Comparison of ENCODE assay signal across 17 cellular contexts in the genomic region with DNA sequence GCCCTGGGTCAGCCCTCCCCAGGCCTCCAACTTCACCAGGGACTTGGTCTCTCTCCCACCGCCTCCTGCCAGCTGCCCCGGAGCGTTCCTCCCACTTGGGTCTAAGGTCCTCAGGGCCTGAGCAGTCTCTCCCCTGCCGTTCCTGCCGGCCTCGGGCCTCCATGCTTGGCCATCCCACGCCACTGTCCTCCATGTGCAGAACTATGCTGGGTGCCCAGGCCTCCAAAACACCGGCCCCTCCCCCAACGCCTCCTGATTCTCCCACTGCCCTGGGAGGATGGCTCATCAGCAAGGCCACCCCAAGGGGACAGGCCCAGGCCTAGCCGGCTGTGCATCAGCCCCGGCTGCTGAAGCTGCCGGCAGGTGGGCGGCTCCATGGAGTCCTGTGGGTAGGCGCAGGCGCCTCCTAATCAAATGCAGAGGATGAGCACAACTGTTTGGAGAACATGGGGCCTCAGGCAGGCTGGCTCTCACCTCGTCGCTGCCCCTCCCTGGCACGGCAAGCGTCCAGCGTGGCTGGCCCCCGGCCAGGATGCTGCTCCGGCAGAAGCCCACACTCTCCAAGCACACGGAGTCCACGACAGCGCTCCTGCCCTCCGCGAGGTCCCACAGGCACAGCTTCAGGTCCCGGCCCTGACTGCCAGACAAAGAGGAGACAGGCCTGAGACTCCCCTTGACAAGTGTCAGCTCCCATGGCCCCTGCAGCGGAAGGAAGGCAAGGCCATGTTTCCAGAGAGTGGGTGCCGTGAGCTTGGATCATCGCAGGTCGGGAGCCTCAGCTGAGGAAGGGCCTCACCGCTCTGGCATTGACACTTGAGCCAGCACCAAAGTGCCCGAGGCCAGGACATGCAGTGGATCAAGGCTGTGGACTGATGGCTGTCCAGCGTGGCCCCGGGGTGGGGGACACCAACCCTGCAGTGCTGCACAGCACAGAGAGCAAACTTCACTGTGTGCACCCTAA. TPM values are rescaled to one million over a fixed set of nuclear protein-coding genes. Genes with fewer than 3 reads are reported as not detected.
DNase-seq lines count a peak whose midpoint lies in the region; FAIRE-seq and TF ChIP-seq lines count a peak whose summit lies in the region.
"Had no signal": no experiment of that assay in that cellular context is flagged by ENCODE, and none has a peak within 500 bp of the region (broad histone marks: within the 10 kb centered on the region; RNA-seq: fewer than 3 reads in every experiment).

No MANE protein-coding gene starts in this region.

- H3K27ac Mint-ChIP-seq in endothelial cell (ENCODE audit: unreplicated experiment) (no peak overlapping the region), osteocyte (ENCODE audit: unreplicated experiment) (no peak overlapping the region)
- H3K27ac Mint-ChIP-seq: B cell, nephron had no signal

- DNase-seq in COR-L47 (lab: John Stamatoyannopoulos, UW) (peak; percentile 64), NCI-H69 (lab: John Stamatoyannopoulos, UW) (peak; percentile 41), endothelial cell (ENCODE audit: low spot score) (peak; percentile 2), osteocyte (ENCODE audit: extremely low spot score, unreplicated experiment) (peak; percentile 81), NOMO-1 (lab: John Stamatoyannopoulos, UW; ENCODE audit: unreplicated experiment in 2 of 2) (no peak), NCI-H774 (lab: John Stamatoyannopoulos, UW) (no peak), RCC 7860 (ENCODE audit: low spot score) (no peak)
- DNase-seq: activated CD4-positive, alpha-beta T cell treated with anti-CD3 and anti-CD28 coated beads, Interleukin-2, amount 50 U/mL, for 4 hours; H9; NCI-H1436 treated with DMSO at 0.1 percent for 48 hours; NCI-H226; OCI-M1 had no signal

- no peak for TF ChIP-seq CTCF in endothelial cell (IDR thresholded peaks at IDR 0.05; ENCODE audit: unreplicated experiment)
- no peak for TF ChIP-seq CTCF in osteocyte (IDR thresholded peaks at IDR 0.05)

- FAIRE-seq in RCC 7860 (lab: Jason Lieb, UNC), result no peak
- FAIRE-seq: endometrium, TTC549 had no signal

- H3K36me3 Mint-ChIP-seq in endothelial cell (ENCODE audit: low read depth, unreplicated experiment) (peaks cover 4% of the 10 kb centered on the region), osteocyte (ENCODE audit: unreplicated experiment) (peaks cover 2% of the 10 kb centered on the region)

- peaks cover 8% of the 10 kb centered on the region for H3K27me3 Mint-ChIP-seq in endothelial cell (ENCODE audit: unreplicated experiment)
- no peaks in the 10 kb centered on the region for H3K27me3 Mint-ChIP-seq in osteocyte (ENCODE audit: unreplicated experiment)
- H3K27me3 Mint-ChIP-seq: B cell had no signal

- H3K4me3 Mint-ChIP-seq in endothelial cell (ENCODE audit: unreplicated experiment) (no peak overlapping the region), osteocyte (ENCODE audit: unreplicated experiment) (no peak overlapping the region)
- H3K4me3 Mint-ChIP-seq: B cell, H9, nephron had no signal

- H3K9me3 Mint-ChIP-seq in endothelial cell (ENCODE audit: unreplicated experiment) (no peaks in the 10 kb centered on the region), osteocyte (ENCODE audit: unreplicated experiment) (no peaks in the 10 kb centered on the region)
- H3K9me3 Mint-ChIP-seq: H9, nephron had no signal

- no peaks in the 10 kb centered on the region for H3K4me1 Mint-ChIP-seq in endothelial cell (ENCODE audit: unreplicated experiment)
- peaks cover 18% of the 10 kb centered on the region for H3K4me1 Mint-ChIP-seq in osteocyte (ENCODE audit: unreplicated experiment)
- H3K4me1 Mint-ChIP-seq: B cell had no signal

RNA-seq across cellular contexts. Expression of a gene that starts 42.6 kb away (rescaled TPM):
- total RNA-seq in endothelial cell (ENCODE audit: unreplicated experiment), result 3.7 TPM
- total RNA-seq in osteocyte, result 6.0 and 6.1 TPM in 2 replicates

RNA-seq across cellular contexts. Expression of a gene that starts 42.6 kb away (rescaled TPM):
- total RNA-seq in endothelial cell (ENCODE audit: unreplicated experiment) (20.3 TPM), osteocyte (28.5 and 30.4 TPM in 2 replicates)

RNA-seq across cellular contexts. Expression of a gene that starts 51.5 kb away (rescaled TPM):
- total RNA-seq in endothelial cell (ENCODE audit: unreplicated experiment) (0.56 TPM), osteocyte (22.5 and 24.2 TPM in 2 replicates)
- total RNA-seq: B cell, temporal lobe had no signal

Comparison
In these comparisons a context has a peak if more than half of its experiments do, and no peak if none do; other contexts are left out.
1. DNase-seq: peak in COR-L47 (single experiment), NCI-H69 (single experiment), endothelial cell (single experiment) and osteocyte (single experiment); none in NOMO-1 (0 of 2), NCI-H774 (single experiment) and RCC 7860 (single experiment).
2. RNA of a gene that starts 51.5 kb away (total RNA-seq): 22.5 to 24.2 TPM in osteocyte; 0.56 TPM in endothelial cell (single experiment); every median in the first group is over 10 times any median in the second.